16 cellular contexts compared by ENCODE assay signal in genomic region chr15:63907521-63907920, GRCh38.
"Had no signal": no experiment of that assay in that cellular context is flagged by ENCODE, and none has a peak within 500 bp of the region (broad histone marks: within the 10 kb centered on the region; RNA-seq: fewer than 3 reads in every experiment).

No MANE protein-coding gene starts in this region.

- H3K36me3 Mint-ChIP-seq: naive thymus-derived CD8-positive, alpha-beta T cell; neural progenitor cell; type B pancreatic cell had no signal

- H3K4me3 Mint-ChIP-seq: neural progenitor cell, type B pancreatic cell had no signal

- DNase-seq: cortex of kidney; effector memory CD4-positive, alpha-beta T cell; gastrocnemius medialis; glutamatergic neuron; islet precursor cell; mammary epithelial cell; naive thymus-derived CD8-positive, alpha-beta T cell; nucleus accumbens; ovary; sigmoid colon; stimulated activated CD4-positive, alpha-beta T cell treated with anti-CD3 and anti-CD28 coated beads, Interleukin-12 subunit alpha, Interleukin-12 subunit beta, amount 100 ng/mL, for 4 hours; stimulated activated naive CD4-positive, alpha-beta T cell; stomach had no signal

- H3K27me3 Mint-ChIP-seq: naive thymus-derived CD8-positive, alpha-beta T cell had no signal

- H3K27ac Mint-ChIP-seq: neural progenitor cell, type B pancreatic cell had no signal

- H3K9me3 Mint-ChIP-seq: naive thymus-derived CD8-positive, alpha-beta T cell; neural progenitor cell; type B pancreatic cell had no signal

- ATAC-seq: gastrocnemius medialis; left lobe of liver; naive thymus-derived CD8-positive, alpha-beta T cell had no signal
